10 cellular contexts compared by ENCODE assay signal in genomic region chr3:185822221-185822956, GRCh38. TPM values are rescaled to one million over a fixed set of nuclear protein-coding genes. Genes with fewer than 3 reads are reported as not detected.
DNase-seq lines count a peak whose midpoint lies in the region; ATAC-seq and TF ChIP-seq lines count a peak whose summit lies in the region.
"Had no signal": no experiment of that assay in that cellular context is flagged by ENCODE, and none has a peak within 500 bp of the region (broad histone marks: within the 10 kb centered on the region; RNA-seq: fewer than 3 reads in every experiment).

No MANE protein-coding gene starts in this region.

- no peak overlapping the region for H3K27ac Mint-ChIP-seq in activated T-helper 2 cell treated with anti-CD3 and anti-CD28 coated beads, Interferon-gamma antibody, Interleukin-2, Interleukin-4, amounts not matched to agents 10 μg/mL and 5 μg/mL and 100 μg/mL, durations not matched to agents 14 hours and 24 hours and 36 hours
- no peak overlapping the region for H3K27ac Mint-ChIP-seq in activated T-cell treated with anti-CD3 and anti-CD28 coated beads, Interleukin-2, amount 50 U/mL, for 72 hours

- CTCF ChIA-PET in BJ (lab: Yijun Ruan, JAX): interaction anchor here (0.6 to 3.7 kb wide), 10 partner anchors 31 to 163 kb away, joined by 3 to 18 read pairs (median 5); no protein-coding TSS in a partner anchor

- peak overlapping the region; percentile 92 for H3K4me3 ChIP-seq in BJ (ENCODE audit: low read depth, low read length)
- peak overlapping the region; percentile 77 for H3K4me3 ChIP-seq in colonic mucosa
- H3K4me3 ChIP-seq in mononuclear cell (ENCODE audit: low read length): peak overlapping the region; percentile 52

- no peaks in the 10 kb centered on the region for H3K9me3 Mint-ChIP-seq in activated T-helper 2 cell treated with anti-CD3 and anti-CD28 coated beads, Interferon-gamma antibody, Interleukin-2, Interleukin-4, amounts not matched to agents 10 μg/mL and 5 μg/mL and 100 μg/mL, durations not matched to agents 14 hours and 24 hours and 36 hours
- no peaks in the 10 kb centered on the region for H3K9me3 Mint-ChIP-seq in activated T-cell treated with anti-CD3 and anti-CD28 coated beads, Interleukin-2, amount 50 U/mL, for 72 hours

- H3K4me3 Mint-ChIP-seq in activated T-helper 2 cell treated with anti-CD3 and anti-CD28 coated beads, Interferon-gamma antibody, Interleukin-2, Interleukin-4, amounts not matched to agents 10 μg/mL and 5 μg/mL and 100 μg/mL, durations not matched to agents 14 hours and 24 hours and 36 hours (ENCODE audit: low read depth): no peak overlapping the region
- no peak overlapping the region for H3K4me3 Mint-ChIP-seq in activated T-cell treated with anti-CD3 and anti-CD28 coated beads, Interleukin-2, amount 50 U/mL, for 72 hours

- no peaks in the 10 kb centered on the region for H3K36me3 Mint-ChIP-seq in activated T-helper 2 cell treated with anti-CD3 and anti-CD28 coated beads, Interferon-gamma antibody, Interleukin-2, Interleukin-4, amounts not matched to agents 10 μg/mL and 5 μg/mL and 100 μg/mL, durations not matched to agents 14 hours and 24 hours and 36 hours (ENCODE audit: low read depth)
- peaks cover 4 to 6% of the 10 kb centered on the region in 2 donors for H3K36me3 Mint-ChIP-seq in activated T-cell treated with anti-CD3 and anti-CD28 coated beads, Interleukin-2, amount 50 U/mL, for 72 hours (ENCODE audit: insufficient read depth in 2 of 2)

- H3K27ac ChIP-seq in colonic mucosa: peak overlapping the region; percentile 89

- no peaks in the 10 kb centered on the region for H3K4me1 ChIP-seq in colonic mucosa
- H3K4me1 ChIP-seq in mononuclear cell (ENCODE audit: insufficient read depth, low read length): peaks cover 14% of the 10 kb centered on the region

- peak overlapping the region in 1 of 2 donors; percentile 19 for H3K9ac ChIP-seq in colonic mucosa (ENCODE audit: low read depth in 2 of 2, low read length in 2 of 2)

- H3K27me3 ChIP-seq in BJ (ENCODE audit: control insufficient read depth, insufficient read depth, low read length) (no peaks in the 10 kb centered on the region), colonic mucosa (no peaks in the 10 kb centered on the region), mononuclear cell (ENCODE audit: insufficient read depth, low read length) (peaks cover 56% of the 10 kb centered on the region)

- H3K4me1 Mint-ChIP-seq in activated T-helper 2 cell treated with anti-CD3 and anti-CD28 coated beads, Interferon-gamma antibody, Interleukin-2, Interleukin-4, amounts not matched to agents 10 μg/mL and 5 μg/mL and 100 μg/mL, durations not matched to agents 14 hours and 24 hours and 36 hours (ENCODE audit: low read depth): peaks cover 10% of the 10 kb centered on the region
- H3K4me1 Mint-ChIP-seq in activated T-cell treated with anti-CD3 and anti-CD28 coated beads, Interleukin-2, amount 50 U/mL, for 72 hours (ENCODE audit: low read depth): peaks cover 13% of the 10 kb centered on the region

- ATAC-seq in GM18858 (IDR thresholded peaks at IDR 0.05; ENCODE audit: unreplicated experiment): no peak
- no peak for ATAC-seq in activated T-cell treated with anti-CD3 and anti-CD28 coated beads, Interleukin-2, amount 50 U/mL, for 72 hours (replicated peaks in 1 of 2)
- ATAC-seq: left colon had no signal

- no peak for DNase-seq in BJ (ENCODE audit: low read depth)
- peak; percentile 67 for DNase-seq in LHCN-M2 (ENCODE audit: low read depth)
- no peak for DNase-seq in colonic mucosa
- no peak for DNase-seq in NCI-H2196 treated with DMSO at 0.1 percent for 48 hours (lab: John Stamatoyannopoulos, UW; ENCODE audit: unreplicated experiment)
- no peak for DNase-seq in activated T-helper 2 cell treated with anti-CD3 and anti-CD28 coated beads, Interferon-gamma antibody, Interleukin-2, Interleukin-4, amounts not matched to agents 10 μg/mL and 5 μg/mL and 100 μg/mL, durations not matched to agents 14 hours and 24 hours and 36 hours (ENCODE audit: low spot score)
- no peak for DNase-seq in activated T-cell treated with anti-CD3 and anti-CD28 coated beads, Interleukin-2, amount 50 U/mL, for 72 hours
- DNase-seq: NCI-H2227 treated with DMSO at 0.1 percent for 48 hours had no signal

- H3K27me3 Mint-ChIP-seq in activated T-helper 2 cell treated with anti-CD3 and anti-CD28 coated beads, Interferon-gamma antibody, Interleukin-2, Interleukin-4, amounts not matched to agents 10 μg/mL and 5 μg/mL and 100 μg/mL, durations not matched to agents 14 hours and 24 hours and 36 hours (ENCODE audit: low read depth): peaks cover 64% of the 10 kb centered on the region
- peaks cover 76% of the 10 kb centered on the region for H3K27me3 Mint-ChIP-seq in activated T-cell treated with anti-CD3 and anti-CD28 coated beads, Interleukin-2, amount 50 U/mL, for 72 hours (ENCODE audit: low read depth)

- intact Hi-C loops in colonic mucosa (cut with DNase I): no loop called here
- intact Hi-C loops in activated T-helper 2 cell treated with anti-CD3 and anti-CD28 coated beads, Interferon-gamma antibody, Interleukin-2, Interleukin-4, amounts not matched to agents 10 μg/mL and 5 μg/mL and 100 μg/mL, durations not matched to agents 14 hours and 24 hours and 36 hours (cut with micrococcal nuclease): loop anchor here (5.0 to 10.0 kb wide), 2 partner anchors 112 to 285 kb away; partner anchors contain the start of genes ETV5 and TRA2B

- no peaks in the 10 kb centered on the region for H3K9me3 ChIP-seq in colonic mucosa
- no peaks in the 10 kb centered on the region for H3K9me3 ChIP-seq in mononuclear cell (ENCODE audit: low read depth, low read length)

- TF ChIP-seq CTCF in BJ (IDR thresholded peaks at IDR 0.05; ENCODE audit: insufficient read depth, low read depth, low read length): no peak
- TF ChIP-seq CTCF in colonic mucosa (IDR thresholded peaks at IDR 0.05): no peak

- H3K36me3 ChIP-seq in BJ (ENCODE audit: control insufficient read depth, insufficient read depth, low read length): no peaks in the 10 kb centered on the region
- H3K36me3 ChIP-seq in colonic mucosa: no peaks in the 10 kb centered on the region

- POLR2A ChIA-PET in BJ (lab: Charles Lee): interaction anchor here (0.6 to 1.7 kb wide), 3 partner anchors 10 to 164 kb away, joined by 5 to 6 read pairs (median 5); no protein-coding TSS in a partner anchor

RNA-seq across cellular contexts. Expression of gene IGF2BP2, which starts 2.5 kb away (rescaled TPM):
- polyA plus RNA-seq in BJ (2011; rRNA removed): 2.0 and 7.1 TPM in 2 replicates
- polyA minus RNA-seq in BJ (2011; rRNA and poly(A)+ RNA removed): 8.6 and 16.7 TPM in 2 replicates
- total RNA-seq in LHCN-M2 (2014; rRNA removed) (58.9 and 104 TPM in 2 replicates), colonic mucosa (10 to 100 TPM; 48.7 to 61.2 TPM), mononuclear cell (8.4 TPM)
- 33.6 TPM for polyA plus RNA-seq in LHCN-M2 (2012)
- 0.05 and 1.6 TPM in 2 replicates for total RNA-seq in activated T-helper 2 cell treated with anti-CD3 and anti-CD28 coated beads, Interferon-gamma antibody, Interleukin-2, Interleukin-4, amounts not matched to agents 10 μg/mL and 5 μg/mL and 100 μg/mL, durations not matched to agents 14 hours and 24 hours and 36 hours
- total RNA-seq in activated T-cell treated with anti-CD3 and anti-CD28 coated beads, Interleukin-2, amount 50 U/mL, for 72 hours: 1 to 10 TPM in 1 of 2 donors, under 1 TPM in 1; 0.53 to 1.2 TPM
